Comparison of ENCODE assay signal across 7 cellular contexts in genomic region chr7:1811850-1812692, GRCh38.
DNase-seq lines count a peak whose midpoint lies in the region; ATAC-seq and TF ChIP-seq lines count a peak whose summit lies in the region.

No MANE protein-coding gene starts in this region.

- ATAC-seq in GM21786 (IDR thresholded peaks at IDR 0.05; ENCODE audit: unreplicated experiment), result no peak
- ATAC-seq in GM21723 (IDR thresholded peaks at IDR 0.05; ENCODE audit: unreplicated experiment), result no peak

- H3K36me3 Mint-ChIP-seq in progenitor cell of endocrine pancreas (ENCODE audit: insufficient read depth), result no peaks in the 10 kb centered on the region

- no peak overlapping the region for H3K27ac Mint-ChIP-seq in progenitor cell of endocrine pancreas

- no peak overlapping the region for H3K4me3 Mint-ChIP-seq in progenitor cell of endocrine pancreas (ENCODE audit: low read depth)

- no peaks in the 10 kb centered on the region for H3K9me3 Mint-ChIP-seq in progenitor cell of endocrine pancreas (ENCODE audit: low read depth)

- no peaks in the 10 kb centered on the region for H3K27me3 Mint-ChIP-seq in progenitor cell of endocrine pancreas

- H3K4me1 Mint-ChIP-seq in progenitor cell of endocrine pancreas (ENCODE audit: low read depth), result peaks cover 2% of the 10 kb centered on the region

- TF ChIP-seq CTCF in GM12873 (IDR thresholded peaks at IDR 0.05; ENCODE audit: insufficient read depth, low read depth, low read length, missing control alignments), result peak; percentile 50
- peak; percentile 58 for TF ChIP-seq CTCF in progenitor cell of endocrine pancreas (IDR thresholded peaks at IDR 0.05; ENCODE audit: unreplicated experiment)

- peak; percentile 64 for DNase-seq in NCI-H2171 treated with DMSO at 0.1 percent for 48 hours (lab: John Stamatoyannopoulos, UW)
- DNase-seq in dermis blood vessel endothelial cell, result peak; percentile 37
- no peak for DNase-seq in progenitor cell of endocrine pancreas (ENCODE audit: low spot score, unreplicated experiment)
- no peak for DNase-seq in T-helper 1 cell

Comparison
In these comparisons a context has a peak if more than half of its experiments do, and no peak if none do; other contexts are left out.
1. DNase-seq: peak in NCI-H2171 treated with DMSO at 0.1 percent for 48 hours (single experiment) and dermis blood vessel endothelial cell (single experiment); none in progenitor cell of endocrine pancreas (single experiment) and T-helper 1 cell (0 of 5).